Comparison of ENCODE assay signal across 11 cellular contexts in the genomic region with DNA sequence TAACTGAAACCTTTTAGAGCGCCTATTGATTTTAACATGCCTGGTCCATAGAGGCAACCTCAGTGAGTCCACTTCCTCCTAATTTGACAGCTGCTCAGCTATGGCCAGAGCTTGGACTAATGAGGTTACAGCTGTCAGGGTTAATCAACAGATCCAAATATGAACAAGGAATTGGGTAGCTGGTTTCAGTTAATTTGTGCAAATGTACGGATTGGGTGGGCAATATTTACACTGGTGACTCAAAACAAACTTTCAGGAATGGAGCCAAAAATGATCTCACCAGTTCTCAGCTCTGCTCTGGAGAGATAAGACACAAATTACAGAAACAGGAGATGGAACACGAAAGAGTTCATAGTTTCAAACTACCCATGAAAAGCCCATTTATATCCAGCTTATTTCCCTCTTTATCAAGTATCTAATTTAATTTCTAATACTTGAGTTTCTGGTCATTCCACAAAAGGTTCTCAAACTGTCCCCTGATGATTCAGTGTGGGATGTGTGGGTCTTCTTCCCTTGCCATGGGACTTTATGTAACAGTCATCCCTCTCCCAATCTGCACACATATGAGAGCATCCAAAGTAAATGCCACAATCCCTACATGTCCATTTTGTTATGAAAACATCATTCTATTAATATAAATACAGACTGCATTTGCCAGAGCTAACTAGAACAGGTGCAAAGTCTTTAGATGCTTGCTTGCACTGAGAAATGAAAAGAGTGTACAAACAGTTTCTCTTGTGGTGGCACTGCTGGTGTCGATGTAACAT.
DNase-seq lines count a peak whose midpoint lies in the region; ATAC-seq, FAIRE-seq and TF ChIP-seq lines count a peak whose summit lies in the region.
"Had no signal": no experiment of that assay in that cellular context is flagged by ENCODE, and none has a peak within 500 bp of the region (broad histone marks: within the 10 kb centered on the region; RNA-seq: fewer than 3 reads in every experiment).

No MANE protein-coding gene starts in this region.

- TF ChIP-seq POLR2A in GM12892 (IDR thresholded peaks at IDR 0.05; ENCODE audit: low read depth, low read length): no peak

- no peak for DNase-seq in GM12892 (ENCODE audit: insufficient read length)
- DNase-seq in NCI-H1092 treated with DMSO at 0.1 percent for 48 hours (lab: John Stamatoyannopoulos, UW): peak; percentile 70
- peak; percentile 54 for DNase-seq in adipocyte (ENCODE audit: low read depth)
- peak; percentile 58 for DNase-seq in mesenchymal stem cell
- no peak for DNase-seq in MV-4-11 (lab: John Stamatoyannopoulos, UW)
- no peak for DNase-seq in GM10266 (ENCODE audit: extremely low spot score)
- DNase-seq in HPDE6-E6E7 (ENCODE audit: extremely low spot score): no peak
- DNase-seq: central memory CD4-positive, alpha-beta T cell; thyroid gland had no signal

- no peaks in the 10 kb centered on the region for H3K9me3 ChIP-seq in adipocyte (ENCODE audit: control insufficient read depth, low read length)
- no peaks in the 10 kb centered on the region for H3K9me3 ChIP-seq in mesenchymal stem cell (ENCODE audit: control insufficient read depth, low read length)
- H3K9me3 ChIP-seq: thyroid gland had no signal

- TF ChIP-seq CTCF in GM10266 (IDR thresholded peaks at IDR 0.05; ENCODE audit: control insufficient read depth, insufficient read depth, low read depth, missing control alignments): no peak

- no peak overlapping the region for H3K27ac ChIP-seq in mesenchymal stem cell (ENCODE audit: low read length, poor library complexity, severe bottlenecking)
- H3K27ac ChIP-seq: thyroid gland had no signal

- no peak overlapping the region for H2AK5ac ChIP-seq in mesenchymal stem cell (ENCODE audit: low read length, severe bottlenecking)

- no peaks in the 10 kb centered on the region for H3K79me1 ChIP-seq in mesenchymal stem cell (replicated peaks; ENCODE audit: low read length, poor library complexity, severe bottlenecking)

- no peak overlapping the region for H2AFZ ChIP-seq in mesenchymal stem cell (ENCODE audit: low read depth, low read length)

- H3K14ac ChIP-seq in mesenchymal stem cell (ENCODE audit: low read length in 2 of 2): no peak overlapping the region

- 67% methylated on average over 4 of the region's 4 CpGs for WGBS in mesenchymal stem cell

- no peaks in the 10 kb centered on the region for H3K36me3 ChIP-seq in adipocyte (ENCODE audit: control insufficient read depth, insufficient read depth, low read length, severe bottlenecking)
- H3K36me3 ChIP-seq in mesenchymal stem cell (ENCODE audit: control insufficient read depth in 1 of 2, insufficient read depth in 2 of 2, low read depth in 1 of 2, low read length in 2 of 2): no peaks in the 10 kb centered on the region
- H3K36me3 ChIP-seq: thyroid gland had no signal

- H3K27me3 ChIP-seq in adipocyte (replicated peaks; ENCODE audit: control insufficient read depth, insufficient read depth, low read length): peaks cover 8% of the 10 kb centered on the region
- H3K27me3 ChIP-seq in mesenchymal stem cell (ENCODE audit: control insufficient read depth in 1 of 2, insufficient read depth in 1 of 2, low read length in 2 of 2): peaks cover 0 to 8% of the 10 kb centered on the region in 2 experiments
- H3K27me3 ChIP-seq: thyroid gland had no signal

- H3K9ac ChIP-seq in adipocyte (ENCODE audit: low read length) (no peak overlapping the region), mesenchymal stem cell (ENCODE audit: low read length) (no peak overlapping the region)

- no peak overlapping the region for H3K4ac ChIP-seq in mesenchymal stem cell (ENCODE audit: low read depth in 1 of 2, low read length in 2 of 2)

- H3K4me3 ChIP-seq in adipocyte (ENCODE audit: low read length): no peak overlapping the region
- no peak overlapping the region for H3K4me3 ChIP-seq in mesenchymal stem cell (ENCODE audit: insufficient read depth in 1 of 2, low read depth in 1 of 2, low read length in 2 of 2)
- H3K4me3 ChIP-seq: thyroid gland had no signal

- H2BK5ac ChIP-seq in mesenchymal stem cell (ENCODE audit: low read depth, low read length, poor library complexity, severe bottlenecking): no peak overlapping the region

- H3K18ac ChIP-seq in mesenchymal stem cell (ENCODE audit: low read depth in 1 of 2, low read length in 2 of 2): no peak overlapping the region

- peaks cover 11% of the 10 kb centered on the region for H3K4me1 ChIP-seq in adipocyte (ENCODE audit: control insufficient read depth, insufficient read depth, low read length)
- H3K4me1 ChIP-seq in mesenchymal stem cell (ENCODE audit: control insufficient read depth, insufficient read depth, low read depth, low read length): peaks cover 2% of the 10 kb centered on the region

- H4K8ac ChIP-seq in mesenchymal stem cell (ENCODE audit: low read length): no peak overlapping the region

- H3K23ac ChIP-seq in mesenchymal stem cell (ENCODE audit: low read length in 2 of 2): no peak overlapping the region

- H2BK15ac ChIP-seq in mesenchymal stem cell (ENCODE audit: low read depth, poor library complexity, severe bottlenecking): no peak overlapping the region

- peak; percentile 78 for FAIRE-seq in GM12892 (lab: Jason Lieb, UNC)
- FAIRE-seq: G401.6 had no signal

- H4K91ac ChIP-seq in mesenchymal stem cell (ENCODE audit: low read length): no peak overlapping the region

- H2BK120ac ChIP-seq in mesenchymal stem cell (ENCODE audit: low read depth, low read length): no peak overlapping the region

- ATAC-seq in GM21423 (IDR thresholded peaks at IDR 0.05; ENCODE audit: unreplicated experiment): no peak

- H2BK12ac ChIP-seq in mesenchymal stem cell (ENCODE audit: low read length in 2 of 2): no peak overlapping the region

- H3K4me2 ChIP-seq in mesenchymal stem cell (ENCODE audit: low read length, poor library complexity, severe bottlenecking): no peak overlapping the region

Comparison
In these comparisons a context has a peak if more than half of its experiments do, and no peak if none do; other contexts are left out.
1. DNase-seq: peak in NCI-H1092 treated with DMSO at 0.1 percent for 48 hours (single experiment), adipocyte (single experiment) and mesenchymal stem cell (single experiment); none in GM12892 (single experiment), MV-4-11 (single experiment), GM10266 (single experiment) and HPDE6-E6E7 (single experiment).